ENCODE assay signal across 14 cellular contexts in genomic region chr19:29945017-29945416, GRCh38. TPM values are rescaled to one million over a fixed set of nuclear protein-coding genes. Genes with fewer than 3 reads are reported as not detected.
A peak's percentile ranks its signal among the peaks of the same experiment; 100 is the strongest.
DNase-seq lines count a peak whose midpoint lies in the region; ATAC-seq and TF ChIP-seq lines count a peak whose summit lies in the region.
"Had no signal": no experiment of that assay in that cellular context is flagged by ENCODE, and none has a peak within 500 bp of the region (broad histone marks: within the 10 kb centered on the region; RNA-seq: fewer than 3 reads in every experiment).

No MANE protein-coding gene starts in this region.

- H3F3A ChIP-seq in SK-N-SH (replicated peaks; ENCODE audit: insufficient read depth): peaks cover 8% of the 10 kb centered on the region

- H3K36me3 Mint-ChIP-seq in central memory CD8-positive, alpha-beta T cell (ENCODE audit: insufficient read depth): peaks cover 3% of the 10 kb centered on the region

- H3K9me3 ChIP-seq in SK-N-SH (no peaks in the 10 kb centered on the region), OCI-LY3 (ENCODE audit: insufficient read depth, low read length) (peaks cover 7% of the 10 kb centered on the region; the same call in 1 of the 2 replicates), skeletal muscle tissue (ENCODE audit: control insufficient read depth in 3 of 3, low read length in 3 of 3) (no peaks in the 10 kb centered on the region)
- H3K9me3 ChIP-seq: uterus had no signal

- H3K4me3 Mint-ChIP-seq in central memory CD8-positive, alpha-beta T cell: peak overlapping the region; percentile 59

- H3K27me3 Mint-ChIP-seq in central memory CD8-positive, alpha-beta T cell: no peaks in the 10 kb centered on the region

- H3K4me1 ChIP-seq in SK-N-SH (ENCODE audit: control insufficient read depth in 1 of 2, insufficient read depth in 2 of 2, low read depth in 1 of 2, low read length in 1 of 2): peaks cover 4 to 6% of the 10 kb centered on the region in 2 experiments; a peak in 3 of 4 replicates
- H3K4me1 ChIP-seq in OCI-LY3 (ENCODE audit: low read length): peaks cover 18% of the 10 kb centered on the region
- H3K4me1 ChIP-seq in skeletal muscle tissue (ENCODE audit: control insufficient read depth in 3 of 3, insufficient read depth in 3 of 3, low read length in 3 of 3): peaks cover 10 to 27% (median 22%) of the 10 kb centered on the region in 3 donors
- H3K4me1 ChIP-seq: uterus had no signal

- DNase-seq in SK-N-SH (no peak), G401 (ENCODE audit: low spot score) (no peak), SIG-M5 treated with dmso at 0.1 percent for 504 hours (lab: John Stamatoyannopoulos, UW; ENCODE audit: unreplicated experiment) (no peak)
- DNase-seq in central memory CD8-positive, alpha-beta T cell (ENCODE audit: low spot score in 2 of 2): no peak
- DNase-seq in stimulated activated naive CD4-positive, alpha-beta T cell treated with Interleukin-2 at 50 U/mL for 16 hours (lab: John Stamatoyannopoulos, UW): no peak
- DNase-seq: activated CD4-positive, alpha-beta T cell treated with anti-CD3 and anti-CD28 coated beads for 48 hours; Kasumi-1; NCI-H446 treated with DMSO at 0.1 percent for 48 hours; nucleus accumbens; SHP77 treated with DMSO at 0.1 percent for 48 hours; uterus had no signal

- no peak for TF ChIP-seq CTCF in SK-N-SH (IDR thresholded peaks at IDR 0.05)
- TF ChIP-seq CTCF in OCI-LY3 (IDR thresholded peaks at IDR 0.05; ENCODE audit: low read depth, low read length): no peak

- ATAC-seq in SK-N-SH treated with all-trans-retinoic acid at 6 μM for 48 hours: no peak
- no peak for ATAC-seq in central memory CD8-positive, alpha-beta T cell (replicated peaks; ENCODE audit: extremely low read depth, poor library complexity, severe bottlenecking)

- H2AFZ ChIP-seq in SK-N-SH (ENCODE audit: low read depth): no peak overlapping the region
- H2AFZ ChIP-seq in OCI-LY3 (ENCODE audit: low read depth, low read length): no peak overlapping the region

- in situ Hi-C loops in G401 (cut with HindIII; ENCODE audit: low sequenced_read_pairs): no loop called here

- WGBS in SK-N-SH (ENCODE audit: low lambda C conversion rate): 98% methylated on average over 1 of the region's 1 CpG

- POLR2A ChIA-PET in SK-N-SH (lab: Yijun Ruan, JAX): interaction anchor here (0.6 kb wide), 1 partner anchor 613 kb away, joined by 3 read pairs; no protein-coding TSS in a partner anchor

- no peak overlapping the region for H3K9ac ChIP-seq in SK-N-SH
- no peak overlapping the region for H3K9ac ChIP-seq in OCI-LY3 (ENCODE audit: low read length)
- H3K9ac ChIP-seq in skeletal muscle tissue (ENCODE audit: low read depth in 1 of 3, low read length in 3 of 3): peak overlapping the region in 2 of 3 donors; percentile 29 to 58

- H3K27ac Mint-ChIP-seq in central memory CD8-positive, alpha-beta T cell (ENCODE audit: low read depth): peak overlapping the region; percentile 88

- no peaks in the 10 kb centered on the region for H3K36me3 ChIP-seq in SK-N-SH (replicated peaks in 1 of 2; ENCODE audit: control insufficient read depth in 1 of 2, insufficient read depth in 2 of 2, low read length in 1 of 2)
- peaks cover 18% of the 10 kb centered on the region for H3K36me3 ChIP-seq in OCI-LY3 (replicated peaks; ENCODE audit: low read depth, low read length)
- no peaks in the 10 kb centered on the region for H3K36me3 ChIP-seq in skeletal muscle tissue (ENCODE audit: control insufficient read depth in 3 of 3, insufficient read depth in 3 of 3, low read length in 3 of 3)
- H3K36me3 ChIP-seq: uterus had no signal

- CTCF ChIA-PET in SK-N-SH (lab: Yijun Ruan, JAX): interaction anchor here (0.6 to 2.5 kb wide), 5 partner anchors 13 to 58 kb away, joined by 3 to 13 read pairs (median 4); no protein-coding TSS in a partner anchor

- H3K4me3 ChIP-seq in SK-N-SH (ENCODE audit: low read depth in 2 of 2, low read length in 1 of 2) (no peak overlapping the region), OCI-LY3 (ENCODE audit: low read length) (no peak overlapping the region), skeletal muscle tissue (ENCODE audit: low read length in 3 of 3) (peak overlapping the region in 1 of 3 donors; percentile 23)

- H3K79me2 ChIP-seq in SK-N-SH (ENCODE audit: insufficient read depth) (peaks cover 69% of the 10 kb centered on the region), OCI-LY3 (ENCODE audit: low read length) (peaks cover 66% of the 10 kb centered on the region)

- H3K9me2 ChIP-seq in SK-N-SH: no peaks in the 10 kb centered on the region

- H3K4me2 ChIP-seq in SK-N-SH (0 out of 2 replicates have a peak overlapping the region, but pooled peaks have one; percentile 17), OCI-LY3 (ENCODE audit: low read length) (0 out of 2 replicates have a peak overlapping the region, but pooled peaks have one; percentile 14)

- peaks cover 53% of the 10 kb centered on the region for H4K20me1 ChIP-seq in SK-N-SH (ENCODE audit: insufficient read depth)
- peaks cover 41% of the 10 kb centered on the region for H4K20me1 ChIP-seq in OCI-LY3 (ENCODE audit: insufficient read depth, low read length)

- no peaks in the 10 kb centered on the region for H3K27me3 ChIP-seq in SK-N-SH (ENCODE audit: insufficient read depth)
- no peaks in the 10 kb centered on the region for H3K27me3 ChIP-seq in OCI-LY3 (ENCODE audit: low read depth, low read length)
- H3K27me3 ChIP-seq in skeletal muscle tissue (ENCODE audit: control insufficient read depth in 3 of 3, insufficient read depth in 3 of 3, low read length in 3 of 3): no peaks in the 10 kb centered on the region
- H3K27me3 ChIP-seq: uterus had no signal

- H3K9me3 Mint-ChIP-seq in central memory CD8-positive, alpha-beta T cell: no peaks in the 10 kb centered on the region

- H3K27ac ChIP-seq in SK-N-SH (ENCODE audit: low read depth in 2 of 2, low read length in 1 of 2): peak overlapping the region in 1 of 2 experiments; percentile 47; a peak in 2 of 4 replicates
- H3K27ac ChIP-seq in OCI-LY3 (ENCODE audit: low read length): no peak overlapping the region
- H3K27ac ChIP-seq in skeletal muscle tissue (ENCODE audit: low read depth, low read length): no peak overlapping the region

- no peak for TF ChIP-seq EP300 in SK-N-SH (IDR thresholded peaks at IDR 0.05; ENCODE audit: borderline replicate concordance in 1 of 2, low read depth in 1 of 2, low read length in 1 of 2)

- peaks cover 64% of the 10 kb centered on the region for H3K4me1 Mint-ChIP-seq in central memory CD8-positive, alpha-beta T cell

- TF ChIP-seq RAD21 in SK-N-SH (IDR thresholded peaks at IDR 0.05; ENCODE audit: low read length): no peak

TF ChIP-seq in SK-N-SH, 30 proteins besides CTCF, POLR2A, EP300 and RAD21 (continues in another document):
- TF ChIP-seq ZBTB33 (IDR thresholded peaks at IDR 0.05; ENCODE audit: borderline replicate concordance, low read depth) (no peak), ELF1 (IDR thresholded peaks at IDR 0.05) (no peak), MEF2A (IDR thresholded peaks at IDR 0.05; ENCODE audit: borderline replicate concordance, low read depth) (no peak)

TF ChIP-seq in SK-N-SH treated with all-trans-retinoic acid at 6 μM for 48 hours, 23 proteins besides CTCF, POLR2A, EP300 and RAD21 (continues in another document):
- TF ChIP-seq ZFP30 (CRISPR knock-in tag; IDR thresholded peaks at IDR 0.05): no peak
- TF ChIP-seq TOX (CRISPR knock-in tag; IDR thresholded peaks at IDR 0.05; ENCODE audit: borderline replicate concordance): no peak
- TF ChIP-seq CREB5 (CRISPR knock-in tag; IDR thresholded peaks at IDR 0.05; ENCODE audit: low read depth): no peak
- no peak for TF ChIP-seq GLIS3 (CRISPR knock-in tag; IDR thresholded peaks at IDR 0.05)
- TF ChIP-seq ZNF565 (CRISPR knock-in tag; conservative IDR thresholded peaks at IDR 0.05; ENCODE audit: low read depth): no peak
- TF ChIP-seq PATZ1 (CRISPR knock-in tag; IDR thresholded peaks at IDR 0.05; ENCODE audit: borderline replicate concordance): no peak

RNA-seq across cellular contexts. Expression of gene URI1, which starts 3.0 kb away (rescaled TPM):
- 32.4 and 36.9 TPM in 2 replicates for polyA plus RNA-seq in SK-N-SH (2012; rRNA removed)
- polyA plus RNA-seq in SK-N-SH (2012; cell fraction: cytosol; rRNA removed): 45.9 and 65.9 TPM in 2 replicates
- 15.7 and 35.5 TPM in 2 replicates for polyA plus RNA-seq in SK-N-SH (2012; cell fraction: nucleus; rRNA removed)
- total RNA-seq in skeletal muscle tissue: 62.6 TPM
- total RNA-seq in G401 (2014; rRNA removed; shearing (Covaris generic)): 56.5 and 73.2 TPM in 2 replicates

Comparison
In these comparisons a context has a peak if more than half of its experiments do, and no peak if none do; other contexts are left out.
1. H3K9ac ChIP-seq: peak in skeletal muscle tissue (2 of 3); none in SK-N-SH (single experiment) and OCI-LY3 (single experiment).